14 cellular contexts compared by ENCODE assay signal in the genomic region with DNA sequence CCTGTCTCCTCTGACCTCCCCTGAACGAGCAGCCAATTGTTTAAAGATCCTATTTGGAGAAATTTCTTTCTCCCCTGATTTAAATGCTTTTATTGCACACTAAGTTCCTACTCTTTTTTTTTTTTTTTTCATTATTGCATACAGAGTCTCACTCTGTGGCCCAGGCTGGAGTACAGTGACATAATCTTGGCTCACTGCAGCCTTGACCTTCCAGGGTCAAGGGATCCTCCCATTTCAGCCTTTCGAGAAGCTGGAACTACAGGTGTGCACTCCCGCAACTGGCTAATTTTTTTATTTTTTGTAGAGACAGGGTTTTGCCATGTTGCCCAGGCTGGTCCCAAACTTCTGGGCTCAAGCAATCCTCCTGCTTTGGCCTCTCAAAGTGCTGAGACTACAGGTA.
"Had no signal": no experiment of that assay in that cellular context is flagged by ENCODE, and none has a peak within 500 bp of the region (broad histone marks: within the 10 kb centered on the region; RNA-seq: fewer than 3 reads in every experiment).

No MANE protein-coding gene starts in this region.

- H3K4me3 ChIP-seq: body of pancreas, pancreas, SJCRH30, tibial nerve had no signal

- H3K9me3 Mint-ChIP-seq: endodermal cell had no signal

- H3K4me3 Mint-ChIP-seq: activated CD8-positive, alpha-beta T cell treated with anti-CD3 and anti-CD28 coated beads, Interleukin-2, amount 10 ng/mL, durations not matched to agents 7 days and 5 days; endodermal cell had no signal

- H3K27me3 ChIP-seq: body of pancreas, pancreas, SJCRH30, tibial nerve had no signal

- H3K4me1 ChIP-seq: pancreas had no signal

- H3K27ac Mint-ChIP-seq: endodermal cell had no signal

- H3K9me3 ChIP-seq: body of pancreas, pancreas, SJCRH30, tibial nerve had no signal

- ATAC-seq: activated CD8-positive, alpha-beta T cell treated with anti-CD3 and anti-CD28 coated beads, Interleukin-2, amount 10 ng/mL, durations not matched to agents 7 days and 5 days; body of pancreas; left cardiac atrium; pancreas had no signal

- H3K27me3 Mint-ChIP-seq: central memory CD8-positive, alpha-beta T cell had no signal

- H3K27ac ChIP-seq: pancreas, SJCRH30 had no signal

- DNase-seq: activated CD4-positive, alpha-beta T cell treated with anti-CD3 and anti-CD28 coated beads for 1 hour; activated CD8-positive, alpha-beta T cell treated with anti-CD3 and anti-CD28 coated beads, Interleukin-2, amount 10 ng/mL, durations not matched to agents 7 days and 5 days; activated naive CD4-positive, alpha-beta T cell treated with anti-CD3 and anti-CD28 coated beads, Interleukin-2, amount 50 U/mL, for 16 hours; amniotic stem cell; body of pancreas; endodermal cell; left cardiac atrium; mesenchymal stem cell; pancreas; retina; SJCRH30; small intestine had no signal

- H3K36me3 ChIP-seq: pancreas, SJCRH30, tibial nerve had no signal
